21 cellular contexts compared by ENCODE assay signal in the genomic region with DNA sequence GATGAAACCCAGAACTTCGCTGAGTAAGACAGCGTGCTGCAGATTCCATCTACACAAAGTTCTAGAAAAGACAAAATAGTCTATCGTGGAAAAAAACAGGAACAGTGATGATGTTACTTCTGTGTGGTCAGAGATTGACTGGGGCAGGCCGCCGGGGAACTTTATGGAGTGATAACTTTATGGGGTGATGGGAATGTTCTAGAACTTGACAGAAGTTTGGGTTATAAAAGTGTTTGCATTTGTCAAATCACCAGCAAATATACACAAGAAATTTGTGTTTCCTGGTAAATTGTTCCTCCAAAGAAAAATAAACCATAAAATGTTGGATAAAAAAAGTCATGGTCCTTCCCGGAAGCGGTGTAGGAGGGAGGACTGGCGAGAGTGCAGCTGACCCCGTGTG.
A peak's percentile ranks its signal among the peaks of the same experiment; 100 is the strongest.
DNase-seq lines count a peak whose midpoint lies in the region; ATAC-seq and TF ChIP-seq lines count a peak whose summit lies in the region.
"Had no signal": no experiment of that assay in that cellular context is flagged by ENCODE, and none has a peak within 500 bp of the region (broad histone marks: within the 10 kb centered on the region; RNA-seq: fewer than 3 reads in every experiment).

No MANE protein-coding gene starts in this region.

- no peak overlapping the region for H3K4me3 ChIP-seq in heart left ventricle
- H3K4me3 ChIP-seq in foreskin fibroblast (ENCODE audit: low read depth in 1 of 2, low read length in 2 of 2): no peak overlapping the region
- H3K4me3 ChIP-seq in smooth muscle cell: no peak overlapping the region
- H3K4me3 ChIP-seq: GM23338 had no signal

- TF ChIP-seq CTCF in heart left ventricle (IDR thresholded peaks at IDR 0.05): no peak
- no peak for TF ChIP-seq CTCF in neural crest cell (conservative IDR thresholded peaks at IDR 0.05)
- TF ChIP-seq CTCF in foreskin fibroblast (IDR thresholded peaks at IDR 0.05; ENCODE audit: low read depth, low read length): no peak
- no peak for TF ChIP-seq CTCF in smooth muscle cell (IDR thresholded peaks at IDR 0.05; ENCODE audit: borderline replicate concordance, insufficient read depth, poor library complexity, severe bottlenecking)

- no peaks in the 10 kb centered on the region for H3K36me3 ChIP-seq in heart left ventricle
- no peaks in the 10 kb centered on the region for H3K36me3 ChIP-seq in smooth muscle cell (ENCODE audit: low read depth)

- no peaks in the 10 kb centered on the region for H3K9me3 Mint-ChIP-seq in neural crest cell
- H3K9me3 Mint-ChIP-seq: IgD-negative memory B cell had no signal

- no peak overlapping the region for H3K9ac ChIP-seq in smooth muscle cell (ENCODE audit: low read depth)

- H3F3A ChIP-seq in smooth muscle cell (ENCODE audit: low read depth): no peaks in the 10 kb centered on the region

- H3K4me3 Mint-ChIP-seq in neural crest cell: no peak overlapping the region
- H3K4me3 Mint-ChIP-seq: CD14-positive monocyte, GM23338, IgD-negative memory B cell had no signal

- H3K27me3 ChIP-seq in heart left ventricle (no peaks in the 10 kb centered on the region), smooth muscle cell (ENCODE audit: low read depth) (no peaks in the 10 kb centered on the region)

- H3K4me1 Mint-ChIP-seq in neural crest cell: peaks cover 77% of the 10 kb centered on the region
- H3K4me1 Mint-ChIP-seq: IgD-negative memory B cell had no signal

- no peak overlapping the region for H3K4me2 ChIP-seq in smooth muscle cell
- H3K4me2 ChIP-seq: GM23338 had no signal

- no peak for ATAC-seq in heart left ventricle
- no peak for ATAC-seq in left ventricle myocardium superior
- ATAC-seq: GM23338, HCT116 had no signal

- DNase-seq in heart left ventricle (no peak), left ventricle myocardium superior (no peak), caudate nucleus (lab: John Stamatoyannopoulos, UW) (no peak), neural crest cell (ENCODE audit: low read depth, low spot score) (no peak), foreskin fibroblast (no peak), smooth muscle cell (lab: John Stamatoyannopoulos, UW; ENCODE audit: unreplicated experiment) (no peak), NCI-H2081 (lab: John Stamatoyannopoulos, UW) (no peak)
- DNase-seq: 8988T, DMS79, Karpas-422, NCI-H1105 treated with DMSO at 0.1 percent for 48 hours, NCI-H1694, NCI-H2227 treated with DMSO at 0.1 percent for 48 hours, NCI-H524, NCI-H82, RPMI8226 had no signal

- H3K36me3 Mint-ChIP-seq in neural crest cell (ENCODE audit: low read depth): no peaks in the 10 kb centered on the region
- H3K36me3 Mint-ChIP-seq: CD14-positive monocyte, IgD-negative memory B cell had no signal

- no peaks in the 10 kb centered on the region for H3K79me2 ChIP-seq in smooth muscle cell (ENCODE audit: low read depth)

- intact Hi-C loops in heart left ventricle (cut with DNase I): loop anchor here in 4 of 10 donors (2.0 to 10.0 kb wide), 5 partner anchors 81 to 771 kb away; partner anchors contain the start of gene QKI (in 1 of the 4)
- intact Hi-C loops in left ventricle myocardium superior (cut with micrococcal nuclease): no loop called here

- H3K4me1 ChIP-seq in heart left ventricle (peaks cover 15 to 74% (median 46%) of the 10 kb centered on the region in 12 donors), smooth muscle cell (ENCODE audit: low read depth) (no peaks in the 10 kb centered on the region)

- WGBS in heart left ventricle, 4 donors: 61 to 78% (median 65%) methylated on average over 9 of the region's 9 CpGs
- WGBS in smooth muscle cell (ENCODE audit: low lambda C conversion rate): 63% methylated on average over 9 of the region's 9 CpGs

- TF ChIP-seq POLR2A in heart left ventricle (IDR thresholded peaks at IDR 0.05): no peak

- H3K27ac Mint-ChIP-seq in neural crest cell (ENCODE audit: unreplicated experiment): peak overlapping the region; percentile 27
- H3K27ac Mint-ChIP-seq: GM23338, IgD-negative memory B cell had no signal

- H3K9me3 ChIP-seq in heart left ventricle (no peaks in the 10 kb centered on the region), smooth muscle cell (replicated peaks; ENCODE audit: low read depth) (no peaks in the 10 kb centered on the region)

- no peak overlapping the region for H2AFZ ChIP-seq in smooth muscle cell (ENCODE audit: low read depth)
- H2AFZ ChIP-seq: GM23338 had no signal

- H4K20me1 ChIP-seq in smooth muscle cell (ENCODE audit: low read depth): no peaks in the 10 kb centered on the region

- peak overlapping the region in 8 of 12 donors; percentile 31 to 97 (median 94) for H3K27ac ChIP-seq in heart left ventricle
- peak overlapping the region; percentile 58 for H3K27ac ChIP-seq in caudate nucleus (ENCODE audit: low read depth, low read length)
- peak overlapping the region; percentile 60 for H3K27ac ChIP-seq in temporal lobe (ENCODE audit: low read depth, low read length)
- H3K27ac ChIP-seq in smooth muscle cell (ENCODE audit: low read depth): no peak overlapping the region

- no peaks in the 10 kb centered on the region for H3K27me3 Mint-ChIP-seq in neural crest cell (ENCODE audit: low read depth)
